Comparison of ENCODE assay signal across 9 cellular contexts in the genomic region with DNA sequence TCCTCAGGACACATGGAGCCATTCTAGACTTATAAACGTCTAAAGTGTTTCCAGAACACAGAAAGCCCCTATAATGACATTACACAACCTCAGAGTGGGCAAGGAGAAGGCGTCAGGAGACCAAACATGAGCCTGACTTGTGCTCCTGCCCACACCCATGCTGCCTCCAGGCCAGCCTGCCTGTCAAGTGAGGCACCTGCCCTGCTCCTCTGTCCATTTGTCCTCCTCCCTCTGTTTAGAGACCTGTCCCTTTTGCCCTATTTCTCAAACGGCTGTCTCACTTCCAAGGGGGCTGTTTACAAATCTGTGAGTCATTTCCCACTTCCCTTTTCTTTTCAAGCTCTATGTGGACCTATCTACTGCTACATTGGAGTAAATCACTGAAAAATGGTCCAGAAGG. TPM values are rescaled to one million over a fixed set of nuclear protein-coding genes. Genes with fewer than 3 reads are reported as not detected.
DNase-seq lines count a peak whose midpoint lies in the region; ATAC-seq and TF ChIP-seq lines count a peak whose summit lies in the region.
"Had no signal": no experiment of that assay in that cellular context is flagged by ENCODE, and none has a peak within 500 bp of the region (broad histone marks: within the 10 kb centered on the region; RNA-seq: fewer than 3 reads in every experiment).

No MANE protein-coding gene starts in this region.

- CTCF ChIA-PET in CD8-positive, alpha-beta T cell (lab: Charles Lee) = no interaction called here

- H3K9me2 ChIP-seq in DOHH2 (replicated peaks; ENCODE audit: control insufficient read depth, low read length) (no peaks in the 10 kb centered on the region), hepatocyte (replicated peaks; ENCODE audit: insufficient read depth) (no peaks in the 10 kb centered on the region)

- H3K9me3 ChIP-seq in DOHH2 (ENCODE audit: control insufficient read depth, insufficient read depth, low read length) = no peaks in the 10 kb centered on the region
- H3K9me3 ChIP-seq in hepatocyte (ENCODE audit: low read depth) = no peaks in the 10 kb centered on the region
- H3K9me3 ChIP-seq in CD8-positive, alpha-beta T cell (ENCODE audit: low read length) = no peaks in the 10 kb centered on the region

- WGBS in hepatocyte (ENCODE audit: low lambda C conversion rate, missing lambda C conversion rate) = 63% methylated on average over 3 of the region's 3 CpGs

- peaks cover 23% of the 10 kb centered on the region for H3K4me1 Mint-ChIP-seq in CD8-positive, alpha-beta T cell (ENCODE audit: low read depth)
- peaks cover 27 to 63% of the 10 kb centered on the region in 2 donors for H3K4me1 Mint-ChIP-seq in immature natural killer cell

- H3K27ac ChIP-seq in DOHH2 (ENCODE audit: low read depth, low read length) (no peak overlapping the region), hepatocyte (peak overlapping the region; percentile 42)
- no peak overlapping the region for H3K27ac ChIP-seq in CD8-positive, alpha-beta T cell (ENCODE audit: low read depth, low read length)

- no peak overlapping the region for H3K4me3 ChIP-seq in DOHH2 (ENCODE audit: low read length)
- H3K4me3 ChIP-seq in hepatocyte = no peak overlapping the region
- no peak overlapping the region for H3K4me3 ChIP-seq in CD8-positive, alpha-beta T cell (ENCODE audit: low read depth, low read length)

- peaks cover 49% of the 10 kb centered on the region for H3K4me1 ChIP-seq in DOHH2 (ENCODE audit: control insufficient read depth, low read length)
- no peaks in the 10 kb centered on the region for H3K4me1 ChIP-seq in hepatocyte (ENCODE audit: insufficient read depth)
- H3K4me1 ChIP-seq in CD8-positive, alpha-beta T cell (ENCODE audit: insufficient read depth, low read length) = no peaks in the 10 kb centered on the region

- no peaks in the 10 kb centered on the region for H3K27me3 ChIP-seq in DOHH2 (ENCODE audit: control insufficient read depth, low read length)
- H3K27me3 ChIP-seq in hepatocyte = no peaks in the 10 kb centered on the region
- no peaks in the 10 kb centered on the region for H3K27me3 ChIP-seq in CD8-positive, alpha-beta T cell (ENCODE audit: insufficient read depth, low read length)

- H3K36me3 ChIP-seq in DOHH2 (ENCODE audit: control insufficient read depth, low read length) (peaks cover 27% of the 10 kb centered on the region; the same call in 1 of the 2 replicates), hepatocyte (replicated peaks; ENCODE audit: insufficient read depth, low read depth) (no peaks in the 10 kb centered on the region)
- H3K36me3 ChIP-seq in CD8-positive, alpha-beta T cell (ENCODE audit: insufficient read depth, low read length) = peaks cover 10% of the 10 kb centered on the region

- no peak overlapping the region for H2AFZ ChIP-seq in hepatocyte

- peaks cover 30% of the 10 kb centered on the region for H3K79me2 ChIP-seq in DOHH2 (ENCODE audit: control insufficient read depth, low read length)
- peaks cover 36% of the 10 kb centered on the region for H3K79me2 ChIP-seq in hepatocyte

- no peaks in the 10 kb centered on the region for H3K27me3 Mint-ChIP-seq in CD8-positive, alpha-beta T cell (ENCODE audit: low read depth)
- peaks cover 0 to 2% (median 1%) of the 10 kb centered on the region in 3 donors for H3K27me3 Mint-ChIP-seq in immature natural killer cell (ENCODE audit: low read depth in 3 of 3)

- intact Hi-C loops in CD8-positive, alpha-beta T cell (cut with DNase I, micrococcal nuclease) = no loop called here

- H3K4me2 ChIP-seq in DOHH2 (ENCODE audit: low read length) (peak overlapping the region; percentile 9; the same call in 1 of the 2 replicates), hepatocyte (no peak overlapping the region)

- peak; percentile 88 for DNase-seq in NOMO-1 treated with DMSO at 0.1 percent for 48 hours (lab: John Stamatoyannopoulos, UW; ENCODE audit: unreplicated experiment)
- DNase-seq in hepatocyte (ENCODE audit: low spot score) = peak; percentile 29
- DNase-seq in NCI-H1048 (lab: John Stamatoyannopoulos, UW) = no peak
- no peak for DNase-seq in activated naive CD4-positive, alpha-beta T cell treated with anti-CD3 and anti-CD28 coated beads, Interleukin-2, amount 50 U/mL, for 16 hours
- DNase-seq in CD8-positive, alpha-beta T cell = no peak
- DNase-seq in immature natural killer cell = no peak
- DNase-seq: activated CD4-positive, alpha-beta T cell treated with anti-CD3 and anti-CD28 coated beads, Interleukin-2, amount 50 U/mL, for 1 hour had no signal

- no peak for TF ChIP-seq CTCF in DOHH2 (IDR thresholded peaks at IDR 0.05; ENCODE audit: low read depth, low read length, poor library complexity, severe bottlenecking)
- no peak for TF ChIP-seq CTCF in hepatocyte (IDR thresholded peaks at IDR 0.05; ENCODE audit: poor library complexity)
- no peak for TF ChIP-seq CTCF in CD8-positive, alpha-beta T cell (IDR thresholded peaks at IDR 0.05)

- H3K9me3 Mint-ChIP-seq in CD8-positive, alpha-beta T cell = no peaks in the 10 kb centered on the region
- H3K9me3 Mint-ChIP-seq in immature natural killer cell = no peaks in the 10 kb centered on the region

- no peaks in the 10 kb centered on the region for H3F3A ChIP-seq in DOHH2 (ENCODE audit: control insufficient read depth, insufficient read depth)

- no peak overlapping the region for H3K4me3 Mint-ChIP-seq in CD8-positive, alpha-beta T cell
- H3K4me3 Mint-ChIP-seq in immature natural killer cell = no peak overlapping the region

- H3K27ac Mint-ChIP-seq in CD8-positive, alpha-beta T cell = no peak overlapping the region
- peak overlapping the region in 2 of 6 donors; percentile 6 to 20 for H3K27ac Mint-ChIP-seq in immature natural killer cell

- POLR2A ChIA-PET in CD8-positive, alpha-beta T cell (lab: Charles Lee) = interaction anchor here (0.6 kb wide), 1 partner anchor 1784 kb away, joined by 3 read pairs; no protein-coding TSS in a partner anchor

- H4K20me1 ChIP-seq in DOHH2 (ENCODE audit: control insufficient read depth, insufficient read depth, low read depth, low read length) (no peaks in the 10 kb centered on the region), hepatocyte (ENCODE audit: insufficient read depth, poor library complexity, severe bottlenecking) (peaks cover 3% of the 10 kb centered on the region)

- peaks cover 57% of the 10 kb centered on the region for H3K36me3 Mint-ChIP-seq in CD8-positive, alpha-beta T cell
- peaks cover 0 to 13% (median 12%) of the 10 kb centered on the region in 3 donors for H3K36me3 Mint-ChIP-seq in immature natural killer cell

- ATAC-seq in GM21786 (IDR thresholded peaks at IDR 0.05; ENCODE audit: unreplicated experiment) = peak; percentile 84
- no peak for ATAC-seq in CD8-positive, alpha-beta T cell

RNA-seq across cellular contexts. Expression of gene ZDHHC3, which starts 21.0 kb away (rescaled TPM):
- 60.3 and 71.2 TPM in 2 replicates for total RNA-seq in hepatocyte
- polyA plus RNA-seq in hepatocyte = 59.5 and 62.0 TPM in 2 replicates
- total RNA-seq in CD8-positive, alpha-beta T cell = 10 to 100 TPM; 42.2 to 42.4 TPM
- polyA plus RNA-seq in immature natural killer cell = 10 to 100 TPM; 43.5 to 65.3 (median 46.9) TPM

RNA-seq across cellular contexts. Expression of gene EXOSC7, which starts 21.1 kb away (rescaled TPM):
- 46.7 and 53.3 TPM in 2 replicates for total RNA-seq in hepatocyte
- 55.8 and 61.3 TPM in 2 replicates for polyA plus RNA-seq in hepatocyte
- total RNA-seq in CD8-positive, alpha-beta T cell = 10 to 100 TPM; 35.2 to 39.3 TPM
- 10 to 100 TPM; 35.0 to 73.2 (median 52.2) TPM for polyA plus RNA-seq in immature natural killer cell

Comparison
In these comparisons a context has a peak if more than half of its experiments do, and no peak if none do; other contexts are left out.
1. DNase-seq: peak in NOMO-1 treated with DMSO at 0.1 percent for 48 hours (single experiment) and hepatocyte (single experiment); none in NCI-H1048 (single experiment), activated naive CD4-positive, alpha-beta T cell treated with anti-CD3 and anti-CD28 coated beads, Interleukin-2, amount 50 U/mL, for 16 hours (single experiment), CD8-positive, alpha-beta T cell (0 of 7) and immature natural killer cell (0 of 3).